ENCODE assay signal across 8 cellular contexts in genomic region chr1:50968021-50968883, GRCh38. TPM values are rescaled to one million over a fixed set of nuclear protein-coding genes. Genes with fewer than 3 reads are reported as not detected.
DNase-seq lines count a peak whose midpoint lies in the region; ATAC-seq, FAIRE-seq and TF ChIP-seq lines count a peak whose summit lies in the region.

No MANE protein-coding gene starts in this region.

- in situ Hi-C loops in ACHN (cut with HindIII; ENCODE audit: low pct_ligation_motif_present, low pct_unique_long_range_greater_than_20kb, low sequenced_read_pairs) = no loop called here

- peaks cover 10% of the 10 kb centered on the region for H3K4me1 ChIP-seq in keratinocyte (ENCODE audit: control insufficient read depth, extremely low read depth, insufficient read depth, low read length)

- DNase-seq in ACHN = peak; percentile 89
- peak; percentile 89 for DNase-seq in NCI-H2196 treated with DMSO at 0.1 percent for 48 hours (lab: John Stamatoyannopoulos, UW; ENCODE audit: unreplicated experiment)
- DNase-seq in activated CD4-positive, CD25-positive, alpha-beta regulatory T cell (lab: John Stamatoyannopoulos, UW) = peak; percentile 41 to 70 (median 58)
- DNase-seq in caudate nucleus (lab: John Stamatoyannopoulos, UW) = peak in 59 of 61 donors; percentile 26 to 89 (median 80)
- DNase-seq in keratinocyte (ENCODE audit: low read depth, low spot score) = no peak
- peak; percentile 76 for DNase-seq in stimulated activated CD4-positive, alpha-beta T cell treated with anti-CD3 and anti-CD28 coated beads, Interleukin-12 subunit alpha, Interleukin-12 subunit beta, amount 100 ng/mL, for 4 hours

- dilution Hi-C loops in keratinocyte (cut with MboI; ENCODE audit: extremely low pct_ligation_motif_present, low sequenced_read_pairs) = no loop called here

- H3K79me2 ChIP-seq in keratinocyte (ENCODE audit: control insufficient read depth, insufficient read depth, low read length) = peaks cover 4% of the 10 kb centered on the region

- ATAC-seq in GM18868 (IDR thresholded peaks at IDR 0.05; ENCODE audit: unreplicated experiment) = peak; percentile 63
- ATAC-seq in HG03135 (IDR thresholded peaks at IDR 0.05; ENCODE audit: unreplicated experiment) = peak; percentile 60

- no peaks in the 10 kb centered on the region for H3K9me1 ChIP-seq in keratinocyte (ENCODE audit: control insufficient read depth, extremely low read depth, insufficient read depth, low read length)

- no peak for FAIRE-seq in keratinocyte (lab: Jason Lieb, UNC)

- no peaks in the 10 kb centered on the region for H3K36me3 ChIP-seq in keratinocyte (ENCODE audit: control insufficient read depth in 2 of 2, extremely low read depth in 1 of 2, insufficient read depth in 2 of 2, low read length in 2 of 2)

- peak in 2 of 3 experiments; percentile 53 to 63 for TF ChIP-seq CTCF in keratinocyte (optimal IDR thresholded peaks at IDR 0.05 in 1 of 3, IDR thresholded peaks at IDR 0.05 in 1 of 3, conservative IDR thresholded peaks at IDR 0.05 in 1 of 3; ENCODE audit: extremely low read depth in 1 of 3, insufficient read depth in 2 of 3, low read length in 3 of 3)

- H3K27me3 ChIP-seq in keratinocyte (ENCODE audit: control insufficient read depth, extremely low read depth, insufficient read depth, low read length) = no peaks in the 10 kb centered on the region

- H3K9me3 ChIP-seq in keratinocyte (ENCODE audit: control insufficient read depth, low read depth, low read length) = no peaks in the 10 kb centered on the region

- H3K4me2 ChIP-seq in keratinocyte (ENCODE audit: control insufficient read depth, extremely low read depth, insufficient read depth, low read depth, low read length) = peak overlapping the region; percentile 84

- H3K9ac ChIP-seq in keratinocyte (ENCODE audit: control insufficient read depth, extremely low read depth, insufficient read depth, low read length) = peak overlapping the region; percentile 77

- peak overlapping the region; percentile 99 for H2AFZ ChIP-seq in keratinocyte (ENCODE audit: control insufficient read depth, low read length)

- H3K4me3 ChIP-seq in keratinocyte (ENCODE audit: control insufficient read depth in 2 of 3, extremely low read depth in 1 of 3, insufficient read depth in 2 of 3, low read depth in 1 of 3, low read length in 3 of 3) = peak overlapping the region; percentile 74 to 98 (median 95)

- H4K20me1 ChIP-seq in keratinocyte (ENCODE audit: control insufficient read depth, extremely low read depth, insufficient read depth, low read length) = no peaks in the 10 kb centered on the region

- H3K27ac ChIP-seq in caudate nucleus (ENCODE audit: low read depth, low read length) = peak overlapping the region; percentile 97
- peak overlapping the region; percentile 57 for H3K27ac ChIP-seq in keratinocyte (ENCODE audit: control insufficient read depth, insufficient read depth, low read length)

RNA-seq across cellular contexts. Expression of gene CDKN2C, which starts 1.8 kb away (rescaled TPM):
- polyA plus RNA-seq in keratinocyte = 0.31 to 1.9 TPM (median 1.3 TPM) in 3 replicates
- polyA plus RNA-seq in keratinocyte (2011; ENCODE audit: low read depth) = 0.22 TPM
- 0.39 and 0.49 TPM in 2 replicates for polyA plus RNA-seq in keratinocyte (2011; cell fraction: cytosol; rRNA removed)
- 0.24 and 0.32 TPM in 2 replicates for polyA plus RNA-seq in keratinocyte (2011; cell fraction: nucleus; rRNA removed)
- polyA plus RNA-seq in keratinocyte (2012; ENCODE audit: low replicate concordance) = 0.56 and 1.7 TPM in 2 replicates
- 0.49 to 1.2 TPM in 2 of 3 replicates, not detected in the other for polyA minus RNA-seq in keratinocyte
- polyA minus RNA-seq in keratinocyte (2011; cell fraction: cytosol; rRNA and poly(A)+ RNA removed) = 2.1 TPM
- 0.31 and 0.32 TPM in 2 replicates for polyA minus RNA-seq in keratinocyte (2011; cell fraction: nucleus; rRNA and poly(A)+ RNA removed)

RNA-seq across cellular contexts. Expression of gene FAF1, which starts 8.2 kb away (rescaled TPM):
- 18.6 to 33.1 TPM (median 21.1 TPM) in 3 replicates for polyA plus RNA-seq in keratinocyte
- 45.0 TPM for polyA plus RNA-seq in keratinocyte (2011; ENCODE audit: low read depth)
- 23.1 and 33.9 TPM in 2 replicates for polyA plus RNA-seq in keratinocyte (2011; cell fraction: cytosol; rRNA removed)
- 16.0 and 18.3 TPM in 2 replicates for polyA plus RNA-seq in keratinocyte (2011; cell fraction: nucleus; rRNA removed)
- polyA plus RNA-seq in keratinocyte (2012; ENCODE audit: low replicate concordance) = 37.6 and 45.9 TPM in 2 replicates
- polyA minus RNA-seq in keratinocyte = 5.6 to 62.2 TPM (median 23.3 TPM) in 3 replicates
- 12.7 TPM for polyA minus RNA-seq in keratinocyte (2011; cell fraction: cytosol; rRNA and poly(A)+ RNA removed)
- 16.0 and 44.8 TPM in 2 replicates for polyA minus RNA-seq in keratinocyte (2011; cell fraction: nucleus; rRNA and poly(A)+ RNA removed)
